In the genomic region with DNA sequence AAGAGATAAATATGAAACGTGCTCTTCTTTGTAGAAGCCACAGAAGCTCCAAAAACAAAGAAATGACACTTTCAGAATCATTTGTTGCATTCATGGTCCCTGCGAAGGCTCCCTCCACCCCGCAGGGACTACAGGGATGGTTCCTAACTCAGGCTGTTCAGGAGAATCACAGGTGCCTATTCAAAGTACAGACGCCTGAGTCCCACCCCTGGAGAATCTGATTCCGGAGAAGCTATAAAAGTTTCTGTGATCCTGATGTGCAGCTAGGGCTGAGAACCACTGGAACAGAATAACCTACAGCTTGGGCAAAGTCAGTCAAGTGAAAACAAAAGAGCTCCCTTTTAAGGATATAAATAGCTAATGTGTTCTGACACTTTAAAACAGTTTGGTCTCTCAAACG, we compare ENCODE assay signal across 17 cellular contexts.
A peak's percentile ranks its signal among the peaks of the same experiment; 100 is the strongest.
DNase-seq lines count a peak whose midpoint lies in the region; TF ChIP-seq lines count a peak whose summit lies in the region.
"Had no signal": no experiment of that assay in that cellular context is flagged by ENCODE, and none has a peak within 500 bp of the region (broad histone marks: within the 10 kb centered on the region; RNA-seq: fewer than 3 reads in every experiment).

No MANE protein-coding gene starts in this region.

- peak overlapping the region; percentile 78 for H3K27ac Mint-ChIP-seq in activated naive CD4-positive, alpha-beta T cell treated with anti-CD3 and anti-CD28 coated beads, Interleukin-2, amount 10 ng/mL, durations not matched to agents 7 days and 5 days
- no peak overlapping the region for H3K27ac Mint-ChIP-seq in mesothelial cell of epicardium
- no peak overlapping the region for H3K27ac Mint-ChIP-seq in CD14-positive monocyte
- H3K27ac Mint-ChIP-seq: activated CD4-positive, alpha-beta memory T cell treated with anti-CD3 and anti-CD28 coated beads, Interleukin-2, amount 10 ng/mL, durations not matched to agents 7 days and 5 days; CD4-positive, alpha-beta memory T cell had no signal

- peak overlapping the region; percentile 32 for H3K4me3 Mint-ChIP-seq in activated naive CD4-positive, alpha-beta T cell treated with anti-CD3 and anti-CD28 coated beads, Interleukin-2, amount 10 ng/mL, durations not matched to agents 7 days and 5 days
- H3K4me3 Mint-ChIP-seq in mesothelial cell of epicardium (peak overlapping the region; percentile 10), CD14-positive monocyte (no peak overlapping the region)
- H3K4me3 Mint-ChIP-seq: activated CD4-positive, alpha-beta memory T cell treated with anti-CD3 and anti-CD28 coated beads, Interleukin-2, amount 10 ng/mL, durations not matched to agents 7 days and 5 days; CD4-positive, alpha-beta memory T cell had no signal

- no peak for TF ChIP-seq EP300 in stomach (IDR thresholded peaks at IDR 0.05)

- no peaks in the 10 kb centered on the region for H3K36me3 Mint-ChIP-seq in activated naive CD4-positive, alpha-beta T cell treated with anti-CD3 and anti-CD28 coated beads, Interleukin-2, amount 10 ng/mL, durations not matched to agents 7 days and 5 days
- H3K36me3 Mint-ChIP-seq in mesothelial cell of epicardium (no peaks in the 10 kb centered on the region), CD14-positive monocyte (peaks cover 4% of the 10 kb centered on the region in 2 donors)

- H3K36me3 ChIP-seq in SK-N-MC (ENCODE audit: insufficient read depth, low read length), result no peaks in the 10 kb centered on the region
- no peaks in the 10 kb centered on the region for H3K36me3 ChIP-seq in stomach
- H3K36me3 ChIP-seq: gastrocnemius medialis, vagina had no signal

- H3K9me3 Mint-ChIP-seq in activated naive CD4-positive, alpha-beta T cell treated with anti-CD3 and anti-CD28 coated beads, Interleukin-2, amount 10 ng/mL, durations not matched to agents 7 days and 5 days, result peaks cover 1% of the 10 kb centered on the region
- H3K9me3 Mint-ChIP-seq in mesothelial cell of epicardium (no peaks in the 10 kb centered on the region), CD14-positive monocyte (peaks cover 0 to 3% (median 0%) of the 10 kb centered on the region in 7 donors)
- H3K9me3 Mint-ChIP-seq: CD4-positive, alpha-beta memory T cell had no signal

- peaks cover 3% of the 10 kb centered on the region for H3K27me3 Mint-ChIP-seq in activated naive CD4-positive, alpha-beta T cell treated with anti-CD3 and anti-CD28 coated beads, Interleukin-2, amount 10 ng/mL, durations not matched to agents 7 days and 5 days
- H3K27me3 Mint-ChIP-seq in mesothelial cell of epicardium (ENCODE audit: low read depth), result no peaks in the 10 kb centered on the region
- no peaks in the 10 kb centered on the region for H3K27me3 Mint-ChIP-seq in CD14-positive monocyte (ENCODE audit: low read depth in 3 of 3)
- H3K27me3 Mint-ChIP-seq: activated CD4-positive, alpha-beta memory T cell treated with anti-CD3 and anti-CD28 coated beads, Interleukin-2, amount 10 ng/mL, durations not matched to agents 7 days and 5 days; CD4-positive, alpha-beta memory T cell had no signal

- TF ChIP-seq CTCF in mesothelial cell of epicardium (IDR thresholded peaks at IDR 0.05; ENCODE audit: unreplicated experiment), result no peak
- no peak for TF ChIP-seq CTCF in stomach (IDR thresholded peaks at IDR 0.05)
- no peak for TF ChIP-seq CTCF in CD14-positive monocyte (IDR thresholded peaks at IDR 0.05)

- intact Hi-C loops in stomach (cut with DNase I; ENCODE audit: low total_unique reads), result no loop called here
- intact Hi-C loops in CD14-positive monocyte (cut with micrococcal nuclease), result no loop called here

- no peak for DNase-seq in activated naive CD4-positive, alpha-beta T cell treated with anti-CD3 and anti-CD28 coated beads, Interleukin-2, amount 10 ng/mL, durations not matched to agents 7 days and 5 days
- no peak for DNase-seq in activated naive CD4-positive, alpha-beta T cell treated with anti-CD3 and anti-CD28 coated beads, Interleukin-2, amount 50 U/mL, for 16 hours
- DNase-seq in SK-N-MC (ENCODE audit: low read depth, low spot score), result no peak
- no peak for DNase-seq in mesothelial cell of epicardium (ENCODE audit: low spot score in 2 of 2, unreplicated experiment in 2 of 2)
- no peak for DNase-seq in stomach
- DNase-seq in CD14-positive monocyte (ENCODE audit: low spot score), result no peak
- no peak for DNase-seq in HuH-7.5 (ENCODE audit: low spot score)
- no peak for DNase-seq in cortex of kidney (lab: John Stamatoyannopoulos, UW)
- DNase-seq: activated CD4-positive, alpha-beta memory T cell treated with anti-CD3 and anti-CD28 coated beads, Interleukin-2, amount 10 ng/mL, durations not matched to agents 7 days and 5 days; activated T-cell treated with anti-CD3 and anti-CD28 coated beads, Interleukin-2, amount 50 U/mL, for 48 hours; CD4-positive, alpha-beta memory T cell; gastrocnemius medialis; HCEC 1CT; NCI-H187; NCI-H345; stimulated activated CD4-positive, alpha-beta T cell treated with anti-CD3 and anti-CD28 coated beads, Interleukin-12 subunit alpha, Interleukin-12 subunit beta, amount 100 ng/mL, for 4 hours had no signal

- peaks cover 34% of the 10 kb centered on the region for H3K4me1 Mint-ChIP-seq in activated naive CD4-positive, alpha-beta T cell treated with anti-CD3 and anti-CD28 coated beads, Interleukin-2, amount 10 ng/mL, durations not matched to agents 7 days and 5 days
- H3K4me1 Mint-ChIP-seq in mesothelial cell of epicardium (peaks cover 7% of the 10 kb centered on the region), CD14-positive monocyte (peaks cover 8% of the 10 kb centered on the region)

- no peaks in the 10 kb centered on the region for H3K9me3 ChIP-seq in SK-N-MC (ENCODE audit: low read depth, low read length)
- no peaks in the 10 kb centered on the region for H3K9me3 ChIP-seq in stomach
- H3K9me3 ChIP-seq: gastrocnemius medialis, vagina had no signal

- H3K27ac ChIP-seq in SK-N-MC (no peak overlapping the region), stomach (no peak overlapping the region)
- H3K27ac ChIP-seq: gastrocnemius medialis, vagina had no signal

- H3K9ac ChIP-seq in SK-N-MC (ENCODE audit: insufficient read length), result no peak overlapping the region

- CTCF ChIA-PET in activated naive CD4-positive, alpha-beta T cell treated with anti-CD3 and anti-CD28 coated beads, Interleukin-2, amount 10 ng/mL, durations not matched to agents 7 days and 5 days (lab: Charles Lee), result no interaction called here

- H3K4me1 ChIP-seq in stomach, result peaks cover 0 to 7% (median 0%) of the 10 kb centered on the region in 4 donors
- H3K4me1 ChIP-seq: vagina had no signal

- peak overlapping the region; percentile 31; the same call in 1 of the 2 replicates for H3K4me3 ChIP-seq in SK-N-MC
- H3K4me3 ChIP-seq in stomach, result no peak overlapping the region
- H3K4me3 ChIP-seq: gastrocnemius medialis, vagina had no signal

- no peak for TF ChIP-seq POLR2A in stomach (IDR thresholded peaks at IDR 0.05)

- H3K27me3 ChIP-seq in stomach, result no peaks in the 10 kb centered on the region
- H3K27me3 ChIP-seq: gastrocnemius medialis, vagina had no signal

- WGBS in stomach, 5 donors, result 27 to 48% (median 29%) methylated on average over 6 of the region's 6 CpGs

Comparison
In these comparisons a context has a peak if more than half of its experiments do, and no peak if none do; other contexts are left out.
1. H3K4me3 Mint-ChIP-seq: peak in activated naive CD4-positive, alpha-beta T cell treated with anti-CD3 and anti-CD28 coated beads, Interleukin-2, amount 10 ng/mL, durations not matched to agents 7 days and 5 days (single experiment) and mesothelial cell of epicardium (single experiment); none in CD14-positive monocyte (0 of 2).